Comparison of ENCODE assay signal across 9 cellular contexts in genomic region chr13:76019421-76020044, GRCh38.
DNase-seq lines count a peak whose midpoint lies in the region; ATAC-seq and TF ChIP-seq lines count a peak whose summit lies in the region.
"Had no signal": no experiment of that assay in that cellular context is flagged by ENCODE, and none has a peak within 500 bp of the region (broad histone marks: within the 10 kb centered on the region; RNA-seq: fewer than 3 reads in every experiment).

No MANE protein-coding gene starts in this region.

- H3K27ac Mint-ChIP-seq in activated naive CD4-positive, alpha-beta T cell treated with anti-CD3 and anti-CD28 coated beads for 36 hours = no peak overlapping the region
- H3K27ac Mint-ChIP-seq: CD8-positive, alpha-beta T cell had no signal

- no peaks in the 10 kb centered on the region for H3K9me3 Mint-ChIP-seq in activated naive CD4-positive, alpha-beta T cell treated with anti-CD3 and anti-CD28 coated beads for 36 hours
- H3K9me3 Mint-ChIP-seq: CD8-positive, alpha-beta T cell had no signal

- ATAC-seq in heart left ventricle (peak in 3 of 4 donors; percentile 24 to 60 (median 58)), GM19351 (IDR thresholded peaks at IDR 0.05; ENCODE audit: unreplicated experiment) (no peak)
- ATAC-seq: CD8-positive, alpha-beta T cell had no signal

- H3K36me3 Mint-ChIP-seq in activated naive CD4-positive, alpha-beta T cell treated with anti-CD3 and anti-CD28 coated beads for 36 hours (ENCODE audit: low read depth) = no peaks in the 10 kb centered on the region
- H3K36me3 Mint-ChIP-seq: CD8-positive, alpha-beta T cell had no signal

- no peaks in the 10 kb centered on the region for H3K27me3 ChIP-seq in heart left ventricle

- peak in 5 of 12 donors; percentile 9 to 37 (median 20) for TF ChIP-seq CTCF in heart left ventricle (IDR thresholded peaks at IDR 0.05)

- no peaks in the 10 kb centered on the region for H3K27me3 Mint-ChIP-seq in activated naive CD4-positive, alpha-beta T cell treated with anti-CD3 and anti-CD28 coated beads for 36 hours (ENCODE audit: low read depth)

- H3K4me3 ChIP-seq in heart left ventricle = no peak overlapping the region

- TF ChIP-seq POLR2A in heart left ventricle (IDR thresholded peaks at IDR 0.05) = no peak

- H3K36me3 ChIP-seq in heart left ventricle = no peaks in the 10 kb centered on the region

- H3K4me3 Mint-ChIP-seq in activated naive CD4-positive, alpha-beta T cell treated with anti-CD3 and anti-CD28 coated beads for 36 hours = no peak overlapping the region
- H3K4me3 Mint-ChIP-seq: CD8-positive, alpha-beta T cell had no signal

- H3K4me1 Mint-ChIP-seq in activated naive CD4-positive, alpha-beta T cell treated with anti-CD3 and anti-CD28 coated beads for 36 hours (ENCODE audit: low read depth) = no peaks in the 10 kb centered on the region

- CTCF ChIA-PET in activated naive CD4-positive, alpha-beta T cell treated with anti-CD3 and anti-CD28 coated beads for 36 hours (lab: Charles Lee) = interaction anchor here (2.6 kb wide), 1 partner anchor 324 kb away, joined by 9 read pairs; no protein-coding TSS in a partner anchor

- peak; percentile 10 for DNase-seq in activated naive CD4-positive, alpha-beta T cell treated with anti-CD3 and anti-CD28 coated beads for 36 hours
- no peak for DNase-seq in activated naive CD4-positive, alpha-beta T cell treated with Interleukin-2 at 50 U/mL for 16 hours
- DNase-seq in RPMI8226 (peak; percentile 9), heart left ventricle (peak in 2 of 5 donors; percentile 19 to 33), substantia nigra (lab: John Stamatoyannopoulos, UW) (peak; percentile 1 to 82 (median 56)), NCI-H187 treated with DMSO at 0.1 percent for 48 hours (lab: John Stamatoyannopoulos, UW) (no peak), T-helper 9 cell (no peak)
- DNase-seq: CD8-positive, alpha-beta T cell had no signal

- no peaks in the 10 kb centered on the region for H3K9me3 ChIP-seq in heart left ventricle

- no peak overlapping the region for H3K27ac ChIP-seq in heart left ventricle
- peak overlapping the region; percentile 61 for H3K27ac ChIP-seq in substantia nigra (ENCODE audit: low read depth, low read length, poor library complexity, severe bottlenecking)

- peaks cover 0 to 9% (median 2%) of the 10 kb centered on the region in 12 donors for H3K4me1 ChIP-seq in heart left ventricle

- WGBS in heart left ventricle, 4 donors = 66 to 76% (median 68%) methylated on average over 16 to 21 of the region's 21 CpGs

- intact Hi-C loops in activated naive CD4-positive, alpha-beta T cell treated with anti-CD3 and anti-CD28 coated beads for 36 hours (cut with micrococcal nuclease) = loop anchor here (10.0 kb wide), 1 partner anchor 455 kb away; no protein-coding TSS in a partner anchor
- intact Hi-C loops in heart left ventricle (cut with DNase I) = loop anchor here in 9 of 10 donors (5.0 to 10.0 kb wide), 6 partner anchors 115 to 455 kb away; no protein-coding TSS in a partner anchor

Comparison
In these comparisons a context has a peak if more than half of its experiments do, and no peak if none do; other contexts are left out.
1. DNase-seq: peak in activated naive CD4-positive, alpha-beta T cell treated with anti-CD3 and anti-CD28 coated beads for 36 hours (single experiment), RPMI8226 (single experiment) and substantia nigra (49 of 49); none in activated naive CD4-positive, alpha-beta T cell treated with Interleukin-2 at 50 U/mL for 16 hours (single experiment), NCI-H187 treated with DMSO at 0.1 percent for 48 hours (single experiment) and T-helper 9 cell (single experiment).